8 cellular contexts compared by ENCODE assay signal in the genomic region with DNA sequence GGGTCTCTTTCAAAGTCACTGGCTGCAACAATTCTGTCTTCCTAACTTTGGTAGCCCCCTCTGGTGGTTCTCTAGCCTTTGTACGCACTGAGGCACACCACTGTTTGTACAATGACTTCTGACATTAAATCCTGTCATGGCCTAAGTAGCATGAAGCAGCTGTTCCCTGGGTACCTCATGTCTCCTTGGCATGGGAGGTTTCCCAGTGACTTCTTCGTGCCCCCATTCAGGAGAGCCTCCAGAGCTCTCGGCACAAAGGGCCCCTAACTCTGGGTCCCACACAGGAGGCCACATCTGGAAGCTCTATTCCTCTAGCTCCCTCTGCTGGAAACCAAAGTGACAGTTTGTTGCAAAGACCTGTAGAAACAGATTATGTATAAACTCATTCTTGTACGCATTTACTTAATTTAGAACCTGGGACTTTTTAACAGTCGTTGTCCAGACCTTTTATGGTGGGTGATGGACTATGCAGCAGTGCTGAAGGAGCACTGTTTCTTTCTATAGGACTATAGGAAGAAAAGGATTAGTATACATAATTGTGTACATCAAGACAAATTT. TPM values are rescaled to one million over a fixed set of nuclear protein-coding genes. Genes with fewer than 3 reads are reported as not detected.
DNase-seq lines count a peak whose midpoint lies in the region; ATAC-seq, FAIRE-seq and TF ChIP-seq lines count a peak whose summit lies in the region.

No MANE protein-coding gene starts in this region.

- H2AFZ ChIP-seq in K562 (ENCODE audit: low read depth, low read length): peak overlapping the region; percentile 98

- H3K4me3 ChIP-seq in AG09309 (ENCODE audit: control insufficient read depth, low read depth, low read length): no peak overlapping the region
- no peak overlapping the region for H3K4me3 ChIP-seq in SJCRH30
- no peak overlapping the region; the same call in 1 of the 2 replicates for H3K4me3 ChIP-seq in K562
- H3K4me3 ChIP-seq in iPS-20b (ENCODE audit: low read length): peak overlapping the region; percentile 52; the same call in 1 of the 2 replicates

- intact Hi-C loops in K562 (cut with micrococcal nuclease): loop anchor here (1.0 to 5.0 kb wide), 6 partner anchors 126 to 511 kb away; partner anchors contain the start of gene RNF2

- BruUV-seq in K562 (replicated peaks; lab: Mats Ljungman, UMichigan): no TSS peak

- TF ChIP-seq RAD21 in K562 (CRISPR knock-in tag; conservative IDR thresholded peaks at IDR 0.05 in 1 of 2, IDR thresholded peaks at IDR 0.05 in 1 of 2): peak; percentile 86 to 95

- peak; percentile 90 for FAIRE-seq in K562 (lab: Jason Lieb, UNC)

- in situ Hi-C loops in K562 (cut with MboI): no loop called here

- POLR2A ChIA-PET in K562 (lab: Yijun Ruan, JAX): interaction anchor here (0.6 to 2.4 kb wide), 9 partner anchors 9 to 511 kb away, joined by 3 to 12 read pairs (median 3); partner anchors contain the start of gene SWT1

- TF ChIP-seq CTCF in AG09309 (IDR thresholded peaks at IDR 0.05; ENCODE audit: control insufficient read depth, insufficient read depth, low read depth, low read length, missing control alignments): peak; percentile 72
- peak; percentile 82 to 97 (median 82) for TF ChIP-seq CTCF in K562 (IDR thresholded peaks at IDR 0.05 in 2 of 3, conservative IDR thresholded peaks at IDR 0.05 in 1 of 3; ENCODE audit: insufficient read depth in 2 of 3, low read depth in 1 of 3, low read length in 3 of 3)

- no peak for TF ChIP-seq EP300 in K562 (IDR thresholded peaks at IDR 0.05; ENCODE audit: low read length)

- no peak for TF ChIP-seq POLR2A in K562 (conservative IDR thresholded peaks at IDR 0.05)

- no peaks in the 10 kb centered on the region for H4K20me1 ChIP-seq in K562 (replicated peaks; ENCODE audit: control insufficient read depth, insufficient read depth, low read length)

- WGBS in K562 (ENCODE audit: insufficient coverage, low coverage, missing lambda C conversion rate): 23% methylated on average over 5 of the region's 5 CpGs

- H3K27ac ChIP-seq in SJCRH30 (no peak overlapping the region), K562 (ENCODE audit: extremely low read depth, low read depth, low read length) (peak overlapping the region; percentile 28; the same call in 2 of the 3 replicates), iPS-20b (ENCODE audit: low read length) (no peak overlapping the region)

- H3K27me3 ChIP-seq in SJCRH30 (no peaks in the 10 kb centered on the region), K562 (ENCODE audit: control insufficient read depth in 2 of 2, insufficient read depth in 2 of 2, low read length in 2 of 2) (no peaks in the 10 kb centered on the region), iPS-20b (ENCODE audit: insufficient read depth, low read length) (no peaks in the 10 kb centered on the region)

- ATAC-seq in GM18502 (IDR thresholded peaks at IDR 0.05; ENCODE audit: poor library complexity, unreplicated experiment): peak; percentile 92
- ATAC-seq in HG02763 (IDR thresholded peaks at IDR 0.05; ENCODE audit: unreplicated experiment): peak; percentile 86
- ATAC-seq in K562: peak; percentile 98

- CTCF ChIA-PET in K562 (lab: Yijun Ruan, JAX; ENCODE audit: low intra/inter-chr PET ratio): interaction anchor here (0.7 to 3.2 kb wide), 6 partner anchors 125 to 1044 kb away, joined by 3 to 19 read pairs (median 4); partner anchors contain the start of gene RNF2

- H3K36me3 ChIP-seq in SJCRH30 (no peaks in the 10 kb centered on the region), K562 (ENCODE audit: control insufficient read depth, insufficient read depth, low read length) (no peaks in the 10 kb centered on the region), iPS-20b (ENCODE audit: insufficient read depth, low read depth, low read length) (peaks cover 3% of the 10 kb centered on the region; the same call in 1 of the 2 replicates)

- H3K79me2 ChIP-seq in K562 (ENCODE audit: control insufficient read depth, insufficient read depth, low read length): no peaks in the 10 kb centered on the region

- H3K9ac ChIP-seq in K562 (ENCODE audit: insufficient read depth in 1 of 2, low read depth in 2 of 2, low read length in 2 of 2): peak overlapping the region; percentile 15 to 31; a peak in 2 of 4 replicates
- no peak overlapping the region for H3K9ac ChIP-seq in iPS-20b (ENCODE audit: low read depth, low read length)

- H3K4me1 ChIP-seq in SJCRH30: no peaks in the 10 kb centered on the region
- no peaks in the 10 kb centered on the region; a peak in 1 of 5 replicates for H3K4me1 ChIP-seq in K562 (replicated peaks in 1 of 2; ENCODE audit: control insufficient read depth in 2 of 2, insufficient read depth in 2 of 2, low read length in 2 of 2)
- H3K4me1 ChIP-seq in iPS-20b (ENCODE audit: insufficient read depth, low read length): no peaks in the 10 kb centered on the region

- DNase-seq in AG09309 (ENCODE audit: low read depth) (no peak), MV-4-11 (lab: John Stamatoyannopoulos, UW) (peak; percentile 69), SJCRH30 (peak; percentile 50 to 79), K562 (ENCODE audit: extremely low read depth in 1 of 4, low spot score in 3 of 4) (peak; percentile 54 to 86 (median 68))
- DNase-seq in stimulated activated CD4-positive, alpha-beta T cell treated with anti-CD3 and anti-CD28 coated beads, Interleukin-2, amount 100 ng/mL, for 4 hours (ENCODE audit: low read depth): peak; percentile 23

- peak overlapping the region; percentile 78 for H3K4me2 ChIP-seq in K562 (ENCODE audit: insufficient read depth, low read length)

- H3K9me3 ChIP-seq in SJCRH30 (replicated peaks) (no peaks in the 10 kb centered on the region), K562 (replicated peaks; ENCODE audit: control insufficient read depth, insufficient read depth, low read depth, low read length) (no peaks in the 10 kb centered on the region), iPS-20b (ENCODE audit: insufficient read depth, low read depth, low read length) (no peaks in the 10 kb centered on the region)

- no peaks in the 10 kb centered on the region for H3K9me1 ChIP-seq in K562 (ENCODE audit: control insufficient read depth, insufficient read depth, low read length)

TF ChIP-seq in K562, 482 proteins besides CTCF, POLR2A, EP300 and RAD21 (continues in another document):
- TF ChIP-seq CREB3L1 (IDR thresholded peaks at IDR 0.05; ENCODE audit: borderline replicate concordance, low read depth) (0 out of 2 replicates have a peak, but pooled peaks have one; percentile 61), MTA3 (IDR thresholded peaks at IDR 0.05; ENCODE audit: borderline replicate concordance) (peak; percentile 63; the same call in 1 of the 2 replicates), FOXK1 (CRISPR knock-in tag; IDR thresholded peaks at IDR 0.05; ENCODE audit: borderline replicate concordance) (0 out of 2 replicates have a peak, but pooled peaks have one; percentile 60)

RNA-seq across cellular contexts. Expression of gene SWT1, which starts 13.4 kb away (rescaled TPM):
- 4.3 and 5.0 TPM in 2 replicates for total RNA-seq in SJCRH30 (2014; rRNA removed; shearing (Covaris generic))
- 2.0 and 10.0 TPM in 2 replicates for total RNA-seq in K562 (2011; cell fraction: chromatin; rRNA removed; ENCODE audit: low replicate concordance)
- total RNA-seq in K562 (2011; cell fraction: nucleolus; rRNA removed): 0.92 and 1.3 TPM in 2 replicates
- 2.8 and 2.9 TPM in 2 replicates for total RNA-seq in K562 (2011; cell fraction: nucleoplasm; rRNA removed)
- total RNA-seq in K562 (2014; rRNA removed) (1.5 and 1.6 TPM in 2 replicates), K562 (2014; rRNA removed; fragmentation: Illumina TruSeq; extraction: Trizol) (3.1 and 3.9 TPM in 2 replicates), K562 (2015; rRNA removed; fragmentation: Illumina TruSeq; extraction: Trizol) (2.7 and 2.9 TPM in 2 replicates), K562 (2021) (2.2 TPM in 2 replicates)
- polyA plus RNA-seq in K562 (2011; rRNA removed) (2.9 and 3.4 TPM in 2 replicates), K562 (2014; fragmentation: Illumina TruSeq; extraction: Trizol) (1.9 and 2.3 TPM in 2 replicates), K562 (2014; fragmentation: Nextera tagmentation; extraction: Ambion mirVana) (1 to 10 TPM; 1.5 to 2.3 TPM), K562 (2014; rRNA removed) (1.6 and 2.0 TPM in 2 replicates)
- polyA plus RNA-seq in K562 (2011; cell fraction: cytosol; rRNA removed): 0.42 and 1.2 TPM in 2 replicates
- 2.0 and 2.6 TPM in 2 replicates for polyA plus RNA-seq in K562 (2011; cell fraction: nucleus; rRNA removed)
- polyA plus RNA-seq in K562 (2012): 1.9 and 2.5 TPM in 2 replicates
- 3.9 and 4.8 TPM in 2 replicates for polyA minus RNA-seq in K562 (2011; rRNA and poly(A)+ RNA removed)
- 1.5 and 2.1 TPM in 2 replicates for polyA minus RNA-seq in K562 (2011; cell fraction: cytosol; rRNA and poly(A)+ RNA removed)
- 1.9 and 3.9 TPM in 2 replicates for polyA minus RNA-seq in K562 (2011; cell fraction: nucleus; rRNA and poly(A)+ RNA removed)

RNA-seq across cellular contexts. Expression of gene TRMT1L, which starts 13.6 kb away (rescaled TPM):
- total RNA-seq in SJCRH30 (2014; rRNA removed; shearing (Covaris generic)): 21.7 and 25.6 TPM in 2 replicates
- 22.9 and 43.0 TPM in 2 replicates for total RNA-seq in K562 (2011; cell fraction: chromatin; rRNA removed; ENCODE audit: low replicate concordance)
- total RNA-seq in K562 (2011; cell fraction: nucleolus; rRNA removed): 6.6 and 7.0 TPM in 2 replicates
- total RNA-seq in K562 (2011; cell fraction: nucleoplasm; rRNA removed): 12.3 and 13.7 TPM in 2 replicates
- total RNA-seq in K562 (2014; rRNA removed): 22.1 and 29.3 TPM in 2 replicates
- total RNA-seq in K562 (2014; rRNA removed; fragmentation: Illumina TruSeq; extraction: Trizol): 36.8 and 39.4 TPM in 2 replicates
- 35.3 and 42.2 TPM in 2 replicates for total RNA-seq in K562 (2015; rRNA removed; fragmentation: Illumina TruSeq; extraction: Trizol)
- 29.2 and 32.9 TPM in 2 replicates for total RNA-seq in K562 (2021)
- polyA plus RNA-seq in K562 (2011; rRNA removed): 61.5 and 88.9 TPM in 2 replicates
- polyA plus RNA-seq in K562 (2011; cell fraction: cytosol; rRNA removed): 19.8 and 40.6 TPM in 2 replicates
- polyA plus RNA-seq in K562 (2011; cell fraction: nucleus; rRNA removed): 21.5 and 37.9 TPM in 2 replicates
- 19.5 and 20.8 TPM in 2 replicates for polyA plus RNA-seq in K562 (2012)
- 36.8 and 45.4 TPM in 2 replicates for polyA plus RNA-seq in K562 (2014; fragmentation: Illumina TruSeq; extraction: Trizol)
- polyA plus RNA-seq in K562 (2014; fragmentation: Nextera tagmentation; extraction: Ambion mirVana): 1 to 10 TPM; 6.4 to 7.9 TPM
- polyA plus RNA-seq in K562 (2014; rRNA removed): 22.1 and 23.3 TPM in 2 replicates
- 145 and 148 TPM in 2 replicates for polyA minus RNA-seq in K562 (2011; rRNA and poly(A)+ RNA removed)
- polyA minus RNA-seq in K562 (2011; cell fraction: cytosol; rRNA and poly(A)+ RNA removed): 50.5 and 61.9 TPM in 2 replicates
- 8.5 and 19.8 TPM in 2 replicates for polyA minus RNA-seq in K562 (2011; cell fraction: nucleus; rRNA and poly(A)+ RNA removed)
